ENCODE assay signal across 24 cellular contexts in genomic region chr20:8621021-8621420, GRCh38.
"Had no signal": no experiment of that assay in that cellular context is flagged by ENCODE, and none has a peak within 500 bp of the region (broad histone marks: within the 10 kb centered on the region; RNA-seq: fewer than 3 reads in every experiment).

No MANE protein-coding gene starts in this region.

- FAIRE-seq: colon, endothelial cell of umbilical vein, frontal cortex, islet of Langerhans, urothelium cell line had no signal

- H3K4me1 ChIP-seq: breast epithelium, transverse colon had no signal

- H3K9me3 ChIP-seq: breast epithelium, sigmoid colon, transverse colon had no signal

- H3K4me2 ChIP-seq: smooth muscle cell had no signal

- H3K27me3 ChIP-seq: breast epithelium, sigmoid colon, transverse colon had no signal

- ATAC-seq: effector memory CD8-positive, alpha-beta T cell; esophagus mucosa; natural killer cell treated with Interleukin-12 subunit alpha and Interleukin-12 subunit beta and Interleukin-15 and Interleukin-18, amount 100 ng/mL, for 72 hours; stimulated activated naive B cell treated with anti-CD40 and anti-IgM and Interleukin-4, amounts not matched to agents 10 μg/mL and 1 μg/mL and 100 μg/mL, for 72 hours had no signal

- DNase-seq: activated CD4-positive, alpha-beta memory T cell treated with anti-CD3 and anti-CD28 coated beads for 36 hours; activated CD4-positive, alpha-beta T cell treated with anti-CD3 and anti-CD28 coated beads for 48 hours; activated effector memory CD4-positive, alpha-beta T cell treated with Interleukin-2 at 50 U/mL for 16 hours; activated naive CD4-positive, alpha-beta T cell treated with anti-CD3 and anti-CD28 coated beads for 36 hours; activated naive CD8-positive, alpha-beta T cell treated with anti-CD3 and anti-CD28 coated beads, Interleukin-2, amount 10 ng/mL, durations not matched to agents 7 days and 5 days; activated T-cell treated with anti-CD3 and anti-CD28 coated beads, Interleukin-2, amount 50 U/mL, for 48 hours; amniotic stem cell; effector memory CD8-positive, alpha-beta T cell; head of caudate nucleus; retina; sigmoid colon; stimulated activated CD4-positive, alpha-beta T cell treated with anti-CD3 and anti-CD28 coated beads, Interleukin-15, amount 100 ng/mL, for 24 hours; stimulated activated CD8-positive, alpha-beta memory T cell treated with anti-CD3 and anti-CD28 coated beads, Interleukin-4, amount 100 ng/mL, for 48 hours; stimulated activated naive B cell treated with anti-CD40 and anti-IgM and Interleukin-4, amounts not matched to agents 10 μg/mL and 1 μg/mL and 100 μg/mL, for 72 hours; transverse colon had no signal

- H3K27ac ChIP-seq: breast epithelium, sigmoid colon, transverse colon had no signal

- H3K4me3 ChIP-seq: breast epithelium, sigmoid colon, smooth muscle cell, transverse colon had no signal

- H3K36me3 ChIP-seq: breast epithelium, sigmoid colon, transverse colon had no signal
